ENCODE assay signal across 11 cellular contexts in the genomic region with DNA sequence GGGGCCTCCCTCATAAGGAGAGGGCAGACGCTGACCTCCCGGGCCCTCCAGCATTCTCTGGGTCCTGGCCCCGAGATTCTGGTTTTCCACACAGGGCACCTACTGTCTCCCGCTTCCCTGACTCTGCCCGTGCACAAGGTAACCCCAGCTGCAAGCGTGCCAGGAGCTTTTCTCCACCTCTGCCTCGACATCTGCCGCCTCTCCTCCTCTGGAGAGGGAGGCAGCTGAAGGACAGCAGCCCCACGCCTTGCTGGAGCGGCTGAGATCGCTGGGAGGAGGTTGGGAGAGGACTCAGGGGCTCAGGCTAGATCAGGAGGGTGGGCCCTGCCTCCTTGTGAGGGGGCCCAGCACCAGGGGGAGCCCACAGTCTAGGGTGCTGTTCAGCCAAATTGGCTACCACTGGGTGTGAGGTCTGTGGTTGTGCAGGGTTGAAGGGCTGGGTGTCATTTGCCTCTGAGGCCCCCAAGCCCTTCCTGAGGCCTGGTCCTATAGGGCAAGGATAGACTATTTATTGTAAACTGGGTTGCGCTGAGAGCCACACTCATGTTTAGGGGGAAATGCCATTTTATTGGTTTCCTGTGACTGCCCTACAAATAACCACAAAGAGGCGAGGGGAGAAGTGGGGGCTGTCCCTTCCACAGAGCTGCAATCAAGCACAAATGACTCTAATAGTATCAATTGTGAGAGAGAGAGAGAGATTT. TPM values are rescaled to one million over a fixed set of nuclear protein-coding genes. Genes with fewer than 3 reads are reported as not detected.
DNase-seq lines count a peak whose midpoint lies in the region; ATAC-seq, FAIRE-seq and TF ChIP-seq lines count a peak whose summit lies in the region.
"Had no signal": no experiment of that assay in that cellular context is flagged by ENCODE, and none has a peak within 500 bp of the region (broad histone marks: within the 10 kb centered on the region; RNA-seq: fewer than 3 reads in every experiment).

No MANE protein-coding gene starts in this region.

- H3K4me3 ChIP-seq in Peyer's patch, result no peak overlapping the region
- no peak overlapping the region for H3K4me3 ChIP-seq in heart left ventricle
- H3K4me3 ChIP-seq: lower lobe of right lung had no signal

- intact Hi-C loops in heart left ventricle (cut with DNase I), result loop anchor here in 3 of 10 donors (10.0 kb wide), 2 partner anchors 61 to 81 kb away; no protein-coding TSS in a partner anchor

- peaks cover 18% of the 10 kb centered on the region for H3K4me1 Mint-ChIP-seq in memory B cell

- DNase-seq in DMS 273 (lab: John Stamatoyannopoulos, UW; ENCODE audit: unreplicated experiment), result peak; percentile 28
- no peak for DNase-seq in DMS 273 treated with DMSO at 0.1 percent for 48 hours (lab: John Stamatoyannopoulos, UW)
- no peak for DNase-seq in GM12891 (ENCODE audit: insufficient read length, low spot score)
- peak in 1 of 3 donors; percentile 50 for DNase-seq in Peyer's patch
- peak; percentile 23 to 30 for DNase-seq in memory B cell (ENCODE audit: low spot score in 2 of 2)
- DNase-seq in activated CD4-positive, CD25-positive, alpha-beta regulatory T cell (lab: John Stamatoyannopoulos, UW), result no peak
- DNase-seq in heart left ventricle, result no peak
- DNase-seq: DMS53, lower lobe of right lung had no signal

- 87 to 91% (median 88%) methylated on average over 13 of the region's 13 CpGs for WGBS in heart left ventricle, 4 donors

- H3K27ac ChIP-seq in Peyer's patch (peak overlapping the region in 3 of 4 donors; percentile 68 to 91 (median 84)), heart left ventricle (no peak overlapping the region)
- H3K27ac ChIP-seq: 22Rv1, lower lobe of right lung had no signal

- H3K27me3 ChIP-seq in Peyer's patch, result no peaks in the 10 kb centered on the region
- no peaks in the 10 kb centered on the region for H3K27me3 ChIP-seq in heart left ventricle

- TF ChIP-seq CTCF in Peyer's patch (IDR thresholded peaks at IDR 0.05) (no peak), heart left ventricle (IDR thresholded peaks at IDR 0.05) (no peak)

- H3K4me3 Mint-ChIP-seq in memory B cell, result no peak overlapping the region

- no peaks in the 10 kb centered on the region for H3K9me3 Mint-ChIP-seq in memory B cell

- peaks cover 2% of the 10 kb centered on the region for H3K36me3 Mint-ChIP-seq in memory B cell

- H3K4me1 ChIP-seq in Peyer's patch (peaks cover 5 to 35% (median 11%) of the 10 kb centered on the region in 4 donors), heart left ventricle (peaks cover 0 to 17% (median 8%) of the 10 kb centered on the region in 12 donors)

- peak; percentile 43 for ATAC-seq in memory B cell (ENCODE audit: low read depth)
- ATAC-seq in heart left ventricle, result no peak
- ATAC-seq in GM19035 (IDR thresholded peaks at IDR 0.05; ENCODE audit: unreplicated experiment), result no peak
- ATAC-seq: lower lobe of right lung had no signal

- no peak for TF ChIP-seq POLR2A in GM12891 (IDR thresholded peaks at IDR 0.05; ENCODE audit: low read depth, low read length)
- TF ChIP-seq POLR2A in Peyer's patch (IDR thresholded peaks at IDR 0.05), result no peak
- TF ChIP-seq POLR2A in heart left ventricle (IDR thresholded peaks at IDR 0.05), result no peak

- peaks cover 10% of the 10 kb centered on the region for H3K27me3 Mint-ChIP-seq in memory B cell

- H3K27ac Mint-ChIP-seq in memory B cell, result no peak overlapping the region

- H3K9me3 ChIP-seq in Peyer's patch (no peaks in the 10 kb centered on the region), heart left ventricle (no peaks in the 10 kb centered on the region)
- H3K9me3 ChIP-seq: lower lobe of right lung had no signal

- H3K36me3 ChIP-seq in Peyer's patch (no peaks in the 10 kb centered on the region), heart left ventricle (no peaks in the 10 kb centered on the region)
- H3K36me3 ChIP-seq: lower lobe of right lung had no signal

- FAIRE-seq in GM12891 (lab: Jason Lieb, UNC), result no peak

TF ChIP-seq in GM12891, 5 proteins besides CTCF, POLR2A, EP300 and RAD21:
- TF ChIP-seq SPI1 (IDR thresholded peaks at IDR 0.05; ENCODE audit: low read depth, low read length) (peak; percentile 44), POLR2AphosphoS5 (IDR thresholded peaks at IDR 0.05; ENCODE audit: low read depth, low read length) (no peak)

RNA-seq across cellular contexts. Expression of a gene that starts 3.4 kb away (rescaled TPM):
- 1.5 TPM for polyA plus RNA-seq in GM12891 (2012; ENCODE audit: low read depth, missing spikeins)
- 10 to 100 TPM; 28.1 to 68.9 (median 55.9) TPM for total RNA-seq in Peyer's patch
- total RNA-seq in heart left ventricle, result 10 to 100 TPM in 6 of 9 donors, 1 to 10 TPM in 3; 9.2 to 18.4 (median 16.4) TPM
- polyA plus RNA-seq in heart left ventricle, result 10 to 100 TPM in 1 of 2 donors, 1 to 10 TPM in 1; 6.4 to 10.5 TPM

Comparison
In these comparisons a context has a peak if more than half of its experiments do, and no peak if none do; other contexts are left out.
1. DNase-seq: peak in DMS 273 (single experiment) and memory B cell (2 of 2); none in DMS 273 treated with DMSO at 0.1 percent for 48 hours (single experiment), GM12891 (single experiment), activated CD4-positive, CD25-positive, alpha-beta regulatory T cell (0 of 4) and heart left ventricle (0 of 5).
2. H3K27ac ChIP-seq: peak in Peyer's patch (3 of 4); none in heart left ventricle (0 of 12).